Comparison of ENCODE assay signal across 14 cellular contexts in genomic region chr2:44708646-44709000, GRCh38.
DNase-seq lines count a peak whose midpoint lies in the region; ATAC-seq and FAIRE-seq lines count a peak whose summit lies in the region.
"Had no signal": no experiment of that assay in that cellular context is flagged by ENCODE, and none has a peak within 500 bp of the region (broad histone marks: within the 10 kb centered on the region; RNA-seq: fewer than 3 reads in every experiment).

No MANE protein-coding gene starts in this region.

- H2AFZ ChIP-seq in Karpas-422 (ENCODE audit: low read length), result no peak overlapping the region

- H3K4me3 Mint-ChIP-seq in T-helper 17 cell, result peak overlapping the region; percentile 19
- H3K4me3 Mint-ChIP-seq: activated CD4-positive, alpha-beta memory T cell treated with anti-CD3 and anti-CD28 coated beads, Interleukin-2, amount 10 ng/mL, durations not matched to agents 7 days and 5 days; central memory CD8-positive, alpha-beta T cell had no signal

- H3K4me1 ChIP-seq in Karpas-422 (ENCODE audit: low read length), result peaks cover 21% of the 10 kb centered on the region
- H3K4me1 ChIP-seq in mononuclear cell (ENCODE audit: insufficient read depth, low read length), result peaks cover 19% of the 10 kb centered on the region
- H3K4me1 ChIP-seq: adrenal gland, right atrium auricular region, testis had no signal

- no peaks in the 10 kb centered on the region for H3K36me3 ChIP-seq in Karpas-422 (ENCODE audit: insufficient read depth, low read length)
- H3K36me3 ChIP-seq: adrenal gland, right atrium auricular region had no signal

- H4K20me1 ChIP-seq in Karpas-422 (ENCODE audit: insufficient read depth, low read depth, low read length), result no peaks in the 10 kb centered on the region

- H3K4me1 Mint-ChIP-seq in T-helper 17 cell, result peaks cover 10% of the 10 kb centered on the region

- no peaks in the 10 kb centered on the region for H3K79me2 ChIP-seq in Karpas-422 (ENCODE audit: low read length)

- H3K27ac ChIP-seq in Karpas-422 (ENCODE audit: low read length), result no peak overlapping the region
- H3K27ac ChIP-seq: adrenal gland, right atrium auricular region, testis had no signal

- ATAC-seq in GM18870 (IDR thresholded peaks at IDR 0.05; ENCODE audit: unreplicated experiment) (peak; percentile 12), T-helper 17 cell (no peak), GM21825 (IDR thresholded peaks at IDR 0.05; ENCODE audit: unreplicated experiment) (no peak), HG02571 (IDR thresholded peaks at IDR 0.05; ENCODE audit: unreplicated experiment) (no peak)

- peak overlapping the region; percentile 43 for H3K4me2 ChIP-seq in Karpas-422 (ENCODE audit: low read depth, low read length, poor library complexity, severe bottlenecking)

- no peaks in the 10 kb centered on the region for H3K9me2 ChIP-seq in Karpas-422 (replicated peaks; ENCODE audit: insufficient read depth, low read length)

- no peaks in the 10 kb centered on the region for H3K36me3 Mint-ChIP-seq in T-helper 17 cell (ENCODE audit: low read depth)

- no peak overlapping the region for H3K27ac Mint-ChIP-seq in T-helper 17 cell
- H3K27ac Mint-ChIP-seq: activated CD4-positive, alpha-beta memory T cell treated with anti-CD3 and anti-CD28 coated beads, Interleukin-2, amount 10 ng/mL, durations not matched to agents 7 days and 5 days had no signal

- H3K27me3 ChIP-seq in Karpas-422 (ENCODE audit: low read length), result no peaks in the 10 kb centered on the region
- no peaks in the 10 kb centered on the region for H3K27me3 ChIP-seq in mononuclear cell (ENCODE audit: insufficient read depth, low read length)
- H3K27me3 ChIP-seq: adrenal gland, right atrium auricular region, testis had no signal

- DNase-seq in Karpas-422 (no peak), T-helper 17 cell (no peak), NCI-H526 treated with DMSO at 0.1 percent for 48 hours (lab: John Stamatoyannopoulos, UW) (no peak), HTR-8/SVneo (ENCODE audit: insufficient read length, low spot score) (no peak)
- DNase-seq: activated CD4-positive, alpha-beta memory T cell treated with anti-CD3 and anti-CD28 coated beads, Interleukin-2, amount 10 ng/mL, durations not matched to agents 7 days and 5 days; adrenal gland; testis had no signal

- H3K4me3 ChIP-seq in Karpas-422 (ENCODE audit: low read length) (no peak overlapping the region), mononuclear cell (ENCODE audit: low read length) (peak overlapping the region; percentile 15)
- H3K4me3 ChIP-seq: adrenal gland, right atrium auricular region, testis had no signal

- H3K27me3 Mint-ChIP-seq in T-helper 17 cell, result no peaks in the 10 kb centered on the region
- H3K27me3 Mint-ChIP-seq: activated CD4-positive, alpha-beta memory T cell treated with anti-CD3 and anti-CD28 coated beads, Interleukin-2, amount 10 ng/mL, durations not matched to agents 7 days and 5 days; central memory CD8-positive, alpha-beta T cell had no signal

- H3K9ac ChIP-seq in Karpas-422 (ENCODE audit: low read length), result no peak overlapping the region

- H3K9me3 ChIP-seq in Karpas-422 (ENCODE audit: low read length), result no peaks in the 10 kb centered on the region
- no peaks in the 10 kb centered on the region for H3K9me3 ChIP-seq in T-helper 17 cell (ENCODE audit: control insufficient read depth, low read length, poor library complexity, severe bottlenecking)
- no peaks in the 10 kb centered on the region for H3K9me3 ChIP-seq in mononuclear cell (ENCODE audit: low read depth, low read length)
- H3K9me3 ChIP-seq: right atrium auricular region, testis had no signal

- no peak for FAIRE-seq in HTR-8/SVneo (lab: Jason Lieb, UNC)
- FAIRE-seq: endometrium had no signal
